In genomic region chr19:54179921-54180452, GRCh38 we compare ENCODE assay signal across 8 cellular contexts. TPM values are rescaled to one million over a fixed set of nuclear protein-coding genes. Genes with fewer than 3 reads are reported as not detected.
DNase-seq lines count a peak whose midpoint lies in the region; ATAC-seq, FAIRE-seq and TF ChIP-seq lines count a peak whose summit lies in the region.

No MANE protein-coding gene starts in this region.

- 44% methylated on average over 10 of the region's 10 CpGs; no CpG with 5 or more reads in 1 of the 2 experiments for WGBS in H1 (ENCODE audit: extremely low coverage in 1 of 2, insufficient coverage in 1 of 2, insufficient read length in 1 of 2, insufficient replicate concordance in 2 of 2, low coverage in 1 of 2, low lambda C conversion rate in 2 of 2, missing lambda C conversion rate in 1 of 2), 2 experiments

- no peak overlapping the region for H2BK120ac ChIP-seq in H1 (replicated peaks; ENCODE audit: low read depth, low read length)

- POLR2A ChIA-PET in H1 (lab: Charles Lee; ENCODE audit: partially characterized antibody), result interaction anchor here (0.6 to 28.7 kb wide), 7 partner anchors 9 to 43 kb away, joined by 3 to 909 read pairs (median 4); partner anchors contain the start of genes CNOT3, MBOAT7, RPS9 and TSEN34

- H3K79me2 ChIP-seq in H1 (ENCODE audit: control insufficient read depth in 1 of 2, insufficient read depth in 2 of 2, low read length in 2 of 2), result no peaks in the 10 kb centered on the region

- H3K9me3 ChIP-seq in H1 (ENCODE audit: insufficient read depth in 2 of 2, low read depth in 1 of 2, low read length in 1 of 2), result no peaks in the 10 kb centered on the region

- no peak overlapping the region; a peak in 2 of 7 replicates for H3K9ac ChIP-seq in H1 (replicated peaks in 1 of 4; ENCODE audit: extremely low read depth in 1 of 4, low read depth in 3 of 4, low read length in 3 of 4)

- TF ChIP-seq CTCF in H1 (IDR thresholded peaks at IDR 0.05; ENCODE audit: control extremely low read depth in 1 of 3, insufficient read depth in 1 of 3, low read depth in 1 of 3, low read length in 3 of 3) (peak; percentile 72 to 90 (median 85)), nephron (IDR thresholded peaks at IDR 0.05; ENCODE audit: unreplicated experiment in 3 of 3) (peak; percentile 56 to 71 (median 64))

- no peaks in the 10 kb centered on the region for H3K79me1 ChIP-seq in H1 (ENCODE audit: low read depth, low read length)

- no peak overlapping the region for H2BK20ac ChIP-seq in H1 (ENCODE audit: low read length)

- peak; percentile 48 to 65 for TF ChIP-seq RAD21 in H1 (IDR thresholded peaks at IDR 0.05 in 1 of 2, conservative IDR thresholded peaks at IDR 0.05 in 1 of 2; ENCODE audit: low read depth in 2 of 2, low read length in 2 of 2)

- H3K4ac ChIP-seq in H1 (replicated peaks; ENCODE audit: insufficient read length, low read depth, low read length), result no peak overlapping the region

- TF ChIP-seq POLR2A in H1 (IDR thresholded peaks at IDR 0.05; ENCODE audit: control extremely low read depth in 1 of 2, low read depth in 2 of 2, low read length in 2 of 2), result no peak

- H3K23me2 ChIP-seq in H1 (ENCODE audit: low read depth, low read length), result no peaks in the 10 kb centered on the region; the same call in 1 of the 2 replicates

- H4K91ac ChIP-seq in H1 (replicated peaks; ENCODE audit: insufficient read length, low read length), result no peak overlapping the region

- H3K4me3 ChIP-seq in H1 (ENCODE audit: extremely low read depth in 1 of 4, insufficient read depth in 2 of 4, low read depth in 3 of 4, low read length in 4 of 4), result no peak overlapping the region

- peaks cover 6 to 11% (median 7%) of the 10 kb centered on the region in 4 experiments; a peak in 6 of 8 replicates for H3K36me3 ChIP-seq in H1 (ENCODE audit: control insufficient read depth in 2 of 4, insufficient read depth in 4 of 4, low read length in 3 of 4)

- peak in 1 of 2 experiments; percentile 15; a peak in 1 of 3 replicates for TF ChIP-seq EP300 in H1 (IDR thresholded peaks at IDR 0.05; ENCODE audit: borderline replicate concordance in 1 of 2, low read depth in 2 of 2, low read length in 2 of 2)

- in situ Hi-C loops in G401 (cut with HindIII; ENCODE audit: low sequenced_read_pairs), result no loop called here

- H2BK12ac ChIP-seq in H1 (ENCODE audit: low read depth, low read length), result no peak overlapping the region

- ATAC-seq in HG03045 (IDR thresholded peaks at IDR 0.05; ENCODE audit: unreplicated experiment) (no peak), HG02973 (IDR thresholded peaks at IDR 0.05; ENCODE audit: unreplicated experiment) (no peak), HG03342 (IDR thresholded peaks at IDR 0.05; ENCODE audit: unreplicated experiment) (no peak)

- H3K27ac ChIP-seq in H1 (ENCODE audit: low read depth, low read length), result peak overlapping the region; percentile 35; the same call in 1 of the 2 replicates

- H3K23ac ChIP-seq in H1 (ENCODE audit: insufficient read length), result no peak overlapping the region

- H2BK15ac ChIP-seq in H1 (ENCODE audit: low read length), result no peak overlapping the region

- H3K4me1 ChIP-seq in H1 (replicated peaks in 1 of 4; ENCODE audit: control insufficient read depth in 3 of 4, insufficient read depth in 4 of 4, low read length in 3 of 4), result peaks cover 0 to 7% (median 3%) of the 10 kb centered on the region in 4 experiments; a peak in 5 of 7 replicates

- H3K56ac ChIP-seq in H1 (replicated peaks; ENCODE audit: insufficient read length, low read depth, low read length), result no peak overlapping the region

- FAIRE-seq in H1 (lab: Jason Lieb, UNC) (peak; percentile 97), urothelium cell line (lab: Jason Lieb, UNC) (no peak)

- no peak overlapping the region for H3K4me3 Mint-ChIP-seq in nephron

- no peaks in the 10 kb centered on the region for H3K27me3 ChIP-seq in H1 (replicated peaks in 1 of 4; ENCODE audit: control insufficient read depth in 3 of 4, extremely low read depth in 1 of 4, insufficient read depth in 3 of 4, low read length in 3 of 4)

- peaks cover 10 to 13% of the 10 kb centered on the region in 2 experiments for H4K20me1 ChIP-seq in H1 (replicated peaks in 1 of 2; ENCODE audit: control insufficient read depth in 1 of 2, insufficient read depth in 2 of 2, low read length in 2 of 2)

- peak overlapping the region; percentile 42 to 65 (median 57) for H3K27ac Mint-ChIP-seq in nephron

- H4K8ac ChIP-seq in H1 (ENCODE audit: extremely low read depth, insufficient read depth, low read length), result no peak overlapping the region

- H4K5ac ChIP-seq in H1 (ENCODE audit: insufficient read length, low read depth, low read length), result no peak overlapping the region

- H3K14ac ChIP-seq in H1 (ENCODE audit: insufficient read length), result no peak overlapping the region

- H3K9me3 Mint-ChIP-seq in nephron, result no peaks in the 10 kb centered on the region

- H3K27me3 Mint-ChIP-seq in nephron (ENCODE audit: low read depth), result no peaks in the 10 kb centered on the region

- peak; percentile 58 for DNase-seq in G401 (ENCODE audit: low spot score)
- peak; percentile 100 for DNase-seq in NCI-H2227 (lab: John Stamatoyannopoulos, UW; ENCODE audit: unreplicated experiment)
- DNase-seq in H1 (ENCODE audit: low read depth in 1 of 2, low spot score in 2 of 2), result peak; percentile 87 to 92
- no peak for DNase-seq in urothelium cell line (ENCODE audit: low spot score)

- no peak overlapping the region; the same call in 1 of the 2 replicates for H2BK5ac ChIP-seq in H1 (ENCODE audit: low read depth, low read length)

- H3K4me1 Mint-ChIP-seq in nephron, result peaks cover 10% of the 10 kb centered on the region

- CTCF ChIA-PET in H1 (lab: Charles Lee; ENCODE audit: partially characterized antibody), result interaction anchor here (0.8 to 1.9 kb wide), 14 partner anchors 9 to 269 kb away, joined by 3 to 7 read pairs (median 4); partner anchors contain the start of genes CNOT3, LENG1, LENG8 and MBOAT7

- no peak overlapping the region for H2AK5ac ChIP-seq in H1 (ENCODE audit: low read depth, low read length)

- peaks cover 28% of the 10 kb centered on the region for H3K36me3 Mint-ChIP-seq in nephron (ENCODE audit: low read depth)

- H3K4me2 ChIP-seq in H1 (ENCODE audit: insufficient read depth in 1 of 2, low read depth in 2 of 2, low read length in 2 of 2), result no peak overlapping the region

- H3K18ac ChIP-seq in H1 (ENCODE audit: extremely low read depth, low read length), result no peak overlapping the region

- H2AFZ ChIP-seq in H1 (ENCODE audit: low read length), result no peak overlapping the region

RNA-seq across cellular contexts. Expression of gene TMC4, which starts 7.0 kb away (rescaled TPM):
- 9.6 TPM in 1 of 2 replicates, not detected in the other for total RNA-seq in G401 (2014; rRNA removed; shearing (Covaris generic))
- 5.5 and 6.8 TPM in 2 replicates for total RNA-seq in H1 (2021; fragmentation: NEBNext Ultra II Directional; extraction: Animal tissue kit (Norgen Biotek cat#: 25700))
- 6.3 and 12.8 TPM in 2 replicates for polyA plus RNA-seq in H1 (2011; rRNA removed)
- 4.3 TPM for polyA plus RNA-seq in H1 (2011; cell fraction: cytosol; rRNA removed)
- 15.9 TPM for polyA plus RNA-seq in H1 (2011; cell fraction: nucleus; rRNA removed)
- 6.0 to 13.0 TPM (median 9.6 TPM) in 4 replicates for polyA plus RNA-seq in H1 (2012, experiment 1 of 2)
- 4.5 TPM for polyA plus RNA-seq in H1 (2012, experiment 2 of 2)
- polyA plus RNA-seq in H1 (2013, experiment 1 of 2), result 4.2 TPM
- 5.4 TPM for polyA plus RNA-seq in H1 (2013, experiment 2 of 2)
- 0.57 and 0.85 TPM in 2 replicates for polyA minus RNA-seq in H1 (2011; rRNA and poly(A)+ RNA removed)
- polyA minus RNA-seq in H1 (2011; cell fraction: cytosol; rRNA and poly(A)+ RNA removed), result not detected
- 2.9 TPM for polyA minus RNA-seq in H1 (2011; cell fraction: nucleus; rRNA and poly(A)+ RNA removed)

RNA-seq across cellular contexts. Expression of gene MBOAT7, which starts 9.4 kb away (rescaled TPM):
- 36.3 and 46.0 TPM in 2 replicates for total RNA-seq in G401 (2014; rRNA removed; shearing (Covaris generic))
- 90.9 and 103 TPM in 2 replicates for total RNA-seq in H1 (2021; fragmentation: NEBNext Ultra II Directional; extraction: Animal tissue kit (Norgen Biotek cat#: 25700))
- polyA plus RNA-seq in H1 (2011; rRNA removed), result 85.5 and 147 TPM in 2 replicates
- polyA plus RNA-seq in H1 (2011; cell fraction: cytosol; rRNA removed), result 55.1 TPM
- polyA plus RNA-seq in H1 (2011; cell fraction: nucleus; rRNA removed), result 111 TPM
- polyA plus RNA-seq in H1 (2012, experiment 1 of 2), result 67.8 to 94.5 TPM (median 90.7 TPM) in 4 replicates
- polyA plus RNA-seq in H1 (2012, experiment 2 of 2), result 98.0 TPM
- polyA plus RNA-seq in H1 (2013, experiment 1 of 2), result 186 TPM
- polyA plus RNA-seq in H1 (2013, experiment 2 of 2), result 198 TPM
- polyA minus RNA-seq in H1 (2011; rRNA and poly(A)+ RNA removed), result 25.7 and 31.5 TPM in 2 replicates
- polyA minus RNA-seq in H1 (2011; cell fraction: cytosol; rRNA and poly(A)+ RNA removed), result 60.0 TPM
- 54.3 TPM for polyA minus RNA-seq in H1 (2011; cell fraction: nucleus; rRNA and poly(A)+ RNA removed)

RNA-seq across cellular contexts. Expression of gene TSEN34, which starts 11.1 kb away (rescaled TPM):
- 146 and 178 TPM in 2 replicates for total RNA-seq in G401 (2014; rRNA removed; shearing (Covaris generic))
- total RNA-seq in H1 (2021; fragmentation: NEBNext Ultra II Directional; extraction: Animal tissue kit (Norgen Biotek cat#: 25700)), result 22.5 and 24.2 TPM in 2 replicates
- polyA plus RNA-seq in H1 (2011; rRNA removed), result 52.3 and 55.4 TPM in 2 replicates
- 35.5 TPM for polyA plus RNA-seq in H1 (2011; cell fraction: cytosol; rRNA removed)
- polyA plus RNA-seq in H1 (2011; cell fraction: nucleus; rRNA removed), result 34.2 TPM
- polyA plus RNA-seq in H1 (2012, experiment 1 of 2), result 10.7 to 23.5 TPM (median 21.4 TPM) in 4 replicates
- 30.6 TPM for polyA plus RNA-seq in H1 (2012, experiment 2 of 2)
- polyA plus RNA-seq in H1 (2013, experiment 1 of 2), result 23.3 TPM
- polyA plus RNA-seq in H1 (2013, experiment 2 of 2), result 23.9 TPM
- 9.1 and 15.3 TPM in 2 replicates for polyA minus RNA-seq in H1 (2011; rRNA and poly(A)+ RNA removed)
- 14.9 TPM for polyA minus RNA-seq in H1 (2011; cell fraction: cytosol; rRNA and poly(A)+ RNA removed)
- 13.4 TPM for polyA minus RNA-seq in H1 (2011; cell fraction: nucleus; rRNA and poly(A)+ RNA removed)

RNA-seq across cellular contexts. Expression of gene LENG1, which starts 20.5 kb away (rescaled TPM):
- total RNA-seq in G401 (2014; rRNA removed; shearing (Covaris generic)), result 5.5 and 7.3 TPM in 2 replicates
- 4.4 and 4.6 TPM in 2 replicates for total RNA-seq in H1 (2021; fragmentation: NEBNext Ultra II Directional; extraction: Animal tissue kit (Norgen Biotek cat#: 25700))
- polyA plus RNA-seq in H1 (2011; rRNA removed), result 1.2 and 1.5 TPM in 2 replicates
- 2.4 TPM for polyA plus RNA-seq in H1 (2011; cell fraction: cytosol; rRNA removed)
- 2.1 TPM for polyA plus RNA-seq in H1 (2011; cell fraction: nucleus; rRNA removed)
- 3.9 to 5.0 TPM (median 4.4 TPM) in 4 replicates for polyA plus RNA-seq in H1 (2012, experiment 1 of 2)
- 2.5 TPM for polyA plus RNA-seq in H1 (2012, experiment 2 of 2)
- polyA plus RNA-seq in H1 (2013, experiment 1 of 2), result 4.3 TPM
- polyA plus RNA-seq in H1 (2013, experiment 2 of 2), result 4.5 TPM
- 0.10 and 0.25 TPM in 2 replicates for polyA minus RNA-seq in H1 (2011; rRNA and poly(A)+ RNA removed)
- polyA minus RNA-seq in H1 (2011; cell fraction: cytosol; rRNA and poly(A)+ RNA removed), result 0.95 TPM
- polyA minus RNA-seq in H1 (2011; cell fraction: nucleus; rRNA and poly(A)+ RNA removed), result 1.6 TPM

RNA-seq across cellular contexts. Expression of gene RPS9, which starts 20.7 kb away (rescaled TPM):
- total RNA-seq in G401 (2014; rRNA removed; shearing (Covaris generic)), result 2,874 and 3,759 TPM in 2 replicates
- total RNA-seq in H1 (2021; fragmentation: NEBNext Ultra II Directional; extraction: Animal tissue kit (Norgen Biotek cat#: 25700)), result 1,609 and 1,661 TPM in 2 replicates
- polyA plus RNA-seq in H1 (2011; rRNA removed), result 4,172 and 4,900 TPM in 2 replicates
- 5,332 TPM for polyA plus RNA-seq in H1 (2011; cell fraction: cytosol; rRNA removed)
- 5,270 TPM for polyA plus RNA-seq in H1 (2011; cell fraction: nucleus; rRNA removed)
- polyA plus RNA-seq in H1 (2012, experiment 1 of 2), result 3,362 to 4,178 TPM (median 3,966 TPM) in 4 replicates
- polyA plus RNA-seq in H1 (2012, experiment 2 of 2), result 9,430 TPM
- 2,233 TPM for polyA plus RNA-seq in H1 (2013, experiment 1 of 2)
- polyA plus RNA-seq in H1 (2013, experiment 2 of 2), result 2,125 TPM
- polyA minus RNA-seq in H1 (2011; rRNA and poly(A)+ RNA removed), result 567 and 625 TPM in 2 replicates
- 569 TPM for polyA minus RNA-seq in H1 (2011; cell fraction: cytosol; rRNA and poly(A)+ RNA removed)
- 727 TPM for polyA minus RNA-seq in H1 (2011; cell fraction: nucleus; rRNA and poly(A)+ RNA removed)
